Comparison of ENCODE assay signal across 28 cellular contexts in genomic region chr6:148878683-148879082, GRCh38.
A peak's percentile ranks its signal among the peaks of the same experiment; 100 is the strongest.
DNase-seq lines count a peak whose midpoint lies in the region; ATAC-seq and TF ChIP-seq lines count a peak whose summit lies in the region.
"Had no signal": no experiment of that assay in that cellular context is flagged by ENCODE, and none has a peak within 500 bp of the region (broad histone marks: within the 10 kb centered on the region; RNA-seq: fewer than 3 reads in every experiment).

No MANE protein-coding gene starts in this region.

- TF ChIP-seq CTCF in tibial artery (IDR thresholded peaks at IDR 0.05) (no peak), suprapubic skin (IDR thresholded peaks at IDR 0.05) (no peak), GM23338 (conservative IDR thresholded peaks at IDR 0.05; ENCODE audit: low read depth in 2 of 2) (no peak)

- H3K4me3 Mint-ChIP-seq in GM23338: no peak overlapping the region
- H3K4me3 Mint-ChIP-seq: activated CD8-positive, alpha-beta T cell treated with anti-CD3 and anti-CD28 coated beads, Interleukin-2, amount 10 ng/mL, durations not matched to agents 7 days and 5 days; activated naive CD8-positive, alpha-beta T cell treated with anti-CD3 and anti-CD28 coated beads for 36 hours; IgD-negative memory B cell; nephron had no signal

- H3K27ac Mint-ChIP-seq in GM23338: no peak overlapping the region
- H3K27ac Mint-ChIP-seq: activated CD8-positive, alpha-beta T cell treated with anti-CD3 and anti-CD28 coated beads, Interleukin-2, amount 10 ng/mL, durations not matched to agents 7 days and 5 days; activated naive CD8-positive, alpha-beta T cell treated with anti-CD3 and anti-CD28 coated beads for 36 hours; IgD-negative memory B cell had no signal

- intact Hi-C loops in tibial artery (cut with DNase I; ENCODE audit: low total_unique reads): no loop called here

- TF ChIP-seq EP300 in suprapubic skin (IDR thresholded peaks at IDR 0.05): no peak

- H3K9me3 Mint-ChIP-seq in GM23338: no peaks in the 10 kb centered on the region
- H3K9me3 Mint-ChIP-seq: activated naive CD8-positive, alpha-beta T cell treated with anti-CD3 and anti-CD28 coated beads for 36 hours; IgD-negative memory B cell; nephron had no signal

- H3K4me1 Mint-ChIP-seq in GM23338: peaks cover 39% of the 10 kb centered on the region

- WGBS in suprapubic skin: 63% methylated on average over 5 of the region's 5 CpGs

- H3K27me3 ChIP-seq in tibial artery (no peaks in the 10 kb centered on the region), suprapubic skin (no peaks in the 10 kb centered on the region), GM23338 (ENCODE audit: insufficient read depth) (no peaks in the 10 kb centered on the region)
- H3K27me3 ChIP-seq: gastrocnemius medialis, pancreas had no signal

- ATAC-seq in activated CD4-positive, CD25-positive, alpha-beta regulatory T cell treated with anti-CD3 and anti-CD28 coated beads, Interleukin-2, amount 50 U/mL, for 24 hours: peak; percentile 32 to 64
- ATAC-seq in esophagus mucosa (peak; percentile 24), GM23338 (no peak)
- ATAC-seq: activated CD8-positive, alpha-beta T cell treated with anti-CD3 and anti-CD28 coated beads, Interleukin-2, amount 10 ng/mL, durations not matched to agents 7 days and 5 days; gastrocnemius medialis; pancreas; Right ventricle myocardium inferior had no signal

- peak overlapping the region; percentile 9 to 21 for H3K27ac ChIP-seq in tibial artery
- H3K27ac ChIP-seq in suprapubic skin: no peak overlapping the region
- no peak overlapping the region for H3K27ac ChIP-seq in GM23338 (ENCODE audit: low read depth)
- H3K27ac ChIP-seq: gastrocnemius medialis, pancreas, PC-9 had no signal

- TF ChIP-seq POLR2A in suprapubic skin (IDR thresholded peaks at IDR 0.05): no peak

- H3K9me2 ChIP-seq in GM23338 (ENCODE audit: insufficient read depth): no peaks in the 10 kb centered on the region
- H3K9me2 ChIP-seq: SK-N-SH had no signal

- peaks cover 73% of the 10 kb centered on the region for H3K79me2 ChIP-seq in GM23338 (replicated peaks; ENCODE audit: insufficient read depth)

- no peaks in the 10 kb centered on the region for H3K36me3 Mint-ChIP-seq in GM23338 (ENCODE audit: low read depth)
- H3K36me3 Mint-ChIP-seq: activated naive CD8-positive, alpha-beta T cell treated with anti-CD3 and anti-CD28 coated beads for 36 hours had no signal

- no peaks in the 10 kb centered on the region for H3F3A ChIP-seq in GM23338 (replicated peaks; ENCODE audit: low read depth)

- H3K27me3 Mint-ChIP-seq in GM23338 (ENCODE audit: insufficient read depth, low read depth, poor library complexity): peaks cover 3% of the 10 kb centered on the region
- H3K27me3 Mint-ChIP-seq: IgD-negative memory B cell had no signal

- peaks cover 0 to 7% (median 4%) of the 10 kb centered on the region in 4 donors for H3K4me1 ChIP-seq in tibial artery
- H3K4me1 ChIP-seq in suprapubic skin: peaks cover 26% of the 10 kb centered on the region
- H3K4me1 ChIP-seq in GM23338 (ENCODE audit: insufficient read depth): peaks cover 49% of the 10 kb centered on the region
- H3K4me1 ChIP-seq: gastrocnemius medialis had no signal

- peaks cover 9% of the 10 kb centered on the region for H4K20me1 ChIP-seq in GM23338 (replicated peaks; ENCODE audit: insufficient read depth)

- H3K36me3 ChIP-seq in tibial artery: no peaks in the 10 kb centered on the region
- no peaks in the 10 kb centered on the region for H3K36me3 ChIP-seq in suprapubic skin
- no peaks in the 10 kb centered on the region for H3K36me3 ChIP-seq in GM23338 (ENCODE audit: insufficient read depth)
- H3K36me3 ChIP-seq: gastrocnemius medialis, pancreas had no signal

- H3K4me3 ChIP-seq in tibial artery: no peak overlapping the region
- no peak overlapping the region for H3K4me3 ChIP-seq in suprapubic skin
- H3K4me3 ChIP-seq in GM23338: no peak overlapping the region
- H3K4me3 ChIP-seq: gastrocnemius medialis, lung, pancreas, PC-9 had no signal

- DNase-seq in activated CD4-positive, CD25-positive, alpha-beta regulatory T cell (lab: John Stamatoyannopoulos, UW): no peak
- peak; percentile 71 for DNase-seq in MV-4-11 (lab: John Stamatoyannopoulos, UW)
- no peak for DNase-seq in tibial artery
- no peak for DNase-seq in activated gamma-delta T cell treated with Interleukin-2 at 50 U/mL for 16 hours
- no peak for DNase-seq in suprapubic skin (ENCODE audit: low spot score in 2 of 2)
- no peak for DNase-seq in GM23338 (ENCODE audit: low spot score)
- DNase-seq: activated CD8-positive, alpha-beta T cell treated with anti-CD3 and anti-CD28 coated beads, Interleukin-2, amount 10 ng/mL, durations not matched to agents 7 days and 5 days; activated effector memory CD4-positive, alpha-beta T cell treated with anti-CD3 and anti-CD28 coated beads, Interleukin-2, amount 50 U/mL, for 16 hours; activated naive CD8-positive, alpha-beta T cell treated with anti-CD3 and anti-CD28 coated beads for 36 hours; anterior cingulate cortex; DMS79; gastrocnemius medialis; HCEC 1CT; NCI-H1105; NCI-H187; NCI-H524; pancreas; PC-9; retina; SK-N-SH; stimulated activated naive CD4-positive, alpha-beta T cell treated with Interleukin-2 at 50 U/mL for 16 hours; T-helper 2 cell had no signal

- no peak overlapping the region for H3K4me2 ChIP-seq in GM23338
- H3K4me2 ChIP-seq: PC-9, SK-N-SH had no signal

- H3K9me3 ChIP-seq in tibial artery: no peaks in the 10 kb centered on the region
- no peaks in the 10 kb centered on the region for H3K9me3 ChIP-seq in suprapubic skin
- H3K9me3 ChIP-seq: gastrocnemius medialis, SK-N-SH had no signal

- H2AFZ ChIP-seq in GM23338: no peak overlapping the region
- H2AFZ ChIP-seq: PC-9 had no signal

TF ChIP-seq in GM23338, 12 proteins besides CTCF, POLR2A, EP300 and RAD21 (continues in another document):
- TF ChIP-seq ETS1 (IDR thresholded peaks at IDR 0.05): no peak
- no peak for TF ChIP-seq ZNF462 (CRISPR knock-in tag; IDR thresholded peaks at IDR 0.05)
- no peak for TF ChIP-seq JUNB (IDR thresholded peaks at IDR 0.05; ENCODE audit: unreplicated experiment)

Comparison
In these comparisons a context has a peak if more than half of its experiments do, and no peak if none do; other contexts are left out.
1. H3K27ac ChIP-seq: peak in tibial artery (2 of 2); none in suprapubic skin (single experiment) and GM23338 (single experiment).